Comparison of ENCODE assay signal across 1 cellular context in genomic region chr17:6666077-6666521, GRCh38.
TF ChIP-seq lines count a peak whose summit lies in the region.

No MANE protein-coding gene starts in this region.

TF ChIP-seq in endothelial cell of umbilical vein, 7 proteins besides CTCF, POLR2A, EP300 and RAD21 (continued from another document):
- TF ChIP-seq MYC (IDR thresholded peaks at IDR 0.05; ENCODE audit: low read depth, low read length) (no peak), FOS (IDR thresholded peaks at IDR 0.05; ENCODE audit: borderline replicate concordance, insufficient read depth, low read length) (no peak)
